ENCODE assay signal across 8 cellular contexts in the genomic region with DNA sequence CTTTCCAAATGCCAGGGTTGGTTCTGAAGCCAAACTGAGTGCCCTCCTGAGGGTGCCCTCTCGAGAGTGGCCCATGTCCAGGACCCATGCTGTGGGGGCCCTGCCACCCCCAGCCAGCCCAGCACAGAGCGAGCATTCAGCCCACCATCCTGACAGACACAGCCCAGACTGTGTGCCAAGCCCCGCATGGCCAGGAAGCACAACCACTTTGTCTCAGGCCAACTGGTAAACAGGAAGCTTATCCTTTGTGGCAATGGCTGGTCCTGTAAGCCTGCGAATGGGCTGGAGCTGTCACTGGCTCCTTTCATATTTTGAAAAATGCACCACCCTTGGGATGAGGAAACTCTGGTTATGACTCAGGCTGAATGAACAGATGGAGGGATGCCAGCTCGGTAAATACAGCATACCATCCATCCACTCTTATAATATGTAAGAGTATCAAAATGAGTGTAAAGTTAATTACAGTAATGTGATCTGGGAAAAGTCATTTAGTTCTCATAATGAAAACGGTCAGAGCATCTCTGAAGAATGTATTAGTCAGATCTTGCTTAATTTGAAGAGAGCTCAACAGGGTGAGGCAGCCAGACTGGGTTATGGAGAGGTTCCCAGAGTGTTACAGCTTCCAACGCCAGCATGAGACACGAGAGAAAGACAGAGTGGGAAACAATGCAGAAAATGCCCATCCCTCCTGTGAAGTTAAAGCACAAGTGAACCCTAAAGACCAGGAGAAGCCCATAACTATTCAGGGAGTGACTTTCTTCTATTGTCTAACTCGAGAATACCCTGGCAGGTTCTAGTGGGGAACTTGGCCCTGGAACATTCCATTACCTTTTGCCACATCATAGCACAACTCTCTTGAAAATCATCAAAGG.
DNase-seq lines count a peak whose midpoint lies in the region; ATAC-seq and TF ChIP-seq lines count a peak whose summit lies in the region.

No MANE protein-coding gene starts in this region.

- peak overlapping the region; percentile 67 for H3K4me2 ChIP-seq in PC-9

- no TSS peak for BruUV-seq in PC-9 (replicated peaks; lab: Mats Ljungman, UMichigan)

- H3K9me2 ChIP-seq in PC-9 (ENCODE audit: insufficient read depth): no peaks in the 10 kb centered on the region

- H3K9me3 ChIP-seq in AG04450 (ENCODE audit: control insufficient read depth, insufficient read depth, low read length) (no peaks in the 10 kb centered on the region), PC-9 (ENCODE audit: insufficient read depth, low read depth) (no peaks in the 10 kb centered on the region)

- peak overlapping the region; percentile 42 for H3K4me3 ChIP-seq in AG04450 (ENCODE audit: low read depth, low read length)
- H3K4me3 ChIP-seq in PC-9: peak overlapping the region; percentile 28; the same call in 1 of the 2 replicates

- no peaks in the 10 kb centered on the region for H4K20me1 ChIP-seq in PC-9 (ENCODE audit: insufficient read depth)

- peaks cover 57% of the 10 kb centered on the region for H3F3A ChIP-seq in PC-9 (ENCODE audit: insufficient read depth, low read depth)

- peak overlapping the region; percentile 100 for H3K27ac ChIP-seq in AG04450 (ENCODE audit: low read depth, low read length)
- H3K27ac ChIP-seq in PC-9: peak overlapping the region; percentile 98
- peak overlapping the region; percentile 71 for H3K27ac ChIP-seq in adipose tissue (ENCODE audit: low read depth, low read length)

- no peak overlapping the region for H2AFZ ChIP-seq in PC-9

- peak; percentile 99 for DNase-seq in AG04450 (ENCODE audit: low read depth, low spot score)
- DNase-seq in PC-9: peak; percentile 82 to 100
- DNase-seq in Right ventricle myocardium superior: peak; percentile 72
- DNase-seq in pons (ENCODE audit: low spot score): peak; percentile 83

- TF ChIP-seq CTCF in AG04450 (IDR thresholded peaks at IDR 0.05; ENCODE audit: low read depth, low read length) (no peak), PC-9 (conservative IDR thresholded peaks at IDR 0.05) (no peak)

- peaks cover 73% of the 10 kb centered on the region for H3K4me1 ChIP-seq in PC-9 (replicated peaks; ENCODE audit: insufficient read depth)

- ATAC-seq in GM18861 (IDR thresholded peaks at IDR 0.05; ENCODE audit: unreplicated experiment) (peak; percentile 22), HG03520 (IDR thresholded peaks at IDR 0.05; ENCODE audit: unreplicated experiment) (peak; percentile 2), Right ventricle myocardium superior (ENCODE audit: poor library complexity) (peak; percentile 77), HG03439 (IDR thresholded peaks at IDR 0.05; ENCODE audit: unreplicated experiment) (no peak)

- H3K27me3 ChIP-seq in AG04450 (ENCODE audit: control insufficient read depth, insufficient read depth, low read length) (no peaks in the 10 kb centered on the region), PC-9 (ENCODE audit: insufficient read depth, low read depth) (no peaks in the 10 kb centered on the region)

- H3K36me3 ChIP-seq in PC-9 (ENCODE audit: low read depth): peaks cover 47% of the 10 kb centered on the region

- POLR2A ChIA-PET in AG04450 (lab: Yijun Ruan, JAX): interaction anchor here (0.6 to 2.0 kb wide), 14 partner anchors 9 to 221 kb away, joined by 3 to 21 read pairs (median 4); partner anchors contain the start of genes MRPS24 and STK17A
- POLR2A ChIA-PET in PC-9 (lab: Charles Lee; ENCODE audit: unreplicated experiment): interaction anchor here (0.5 to 1.3 kb wide), 7 partner anchors 65 to 759 kb away, joined by 3 to 10 read pairs (median 5); partner anchors contain the start of genes MRPS24 and STK17A

- peaks cover 62% of the 10 kb centered on the region for H3K79me2 ChIP-seq in PC-9 (ENCODE audit: low read depth)

- CTCF ChIA-PET in AG04450 (lab: Charles Lee): interaction anchor here (1.0 to 4.8 kb wide), 3 partner anchors 52 to 68 kb away, joined by 4 to 37 read pairs (median 12); partner anchors contain the start of gene STK17A
- CTCF ChIA-PET in PC-9 (lab: Charles Lee): interaction anchor here (0.6 to 1.3 kb wide), 4 partner anchors 52 to 286 kb away, joined by 3 to 18 read pairs (median 6); partner anchors contain the start of gene STK17A

- WGBS in adipose tissue, 3 donors: 8 to 46% (median 10%) methylated on average over 9 of the region's 9 CpGs

- intact Hi-C loops in PC-9 (cut with micrococcal nuclease; ENCODE audit: unreplicated experiment): loop anchor here (1.0 to 5.0 kb wide), 4 partner anchors 26 to 189 kb away; no protein-coding TSS in a partner anchor
- intact Hi-C loops in Right ventricle myocardium superior (cut with DNase I): loop anchor here (10.0 kb wide), 1 partner anchor 47 kb away; no protein-coding TSS in a partner anchor
